14 cellular contexts compared by ENCODE assay signal in the genomic region with DNA sequence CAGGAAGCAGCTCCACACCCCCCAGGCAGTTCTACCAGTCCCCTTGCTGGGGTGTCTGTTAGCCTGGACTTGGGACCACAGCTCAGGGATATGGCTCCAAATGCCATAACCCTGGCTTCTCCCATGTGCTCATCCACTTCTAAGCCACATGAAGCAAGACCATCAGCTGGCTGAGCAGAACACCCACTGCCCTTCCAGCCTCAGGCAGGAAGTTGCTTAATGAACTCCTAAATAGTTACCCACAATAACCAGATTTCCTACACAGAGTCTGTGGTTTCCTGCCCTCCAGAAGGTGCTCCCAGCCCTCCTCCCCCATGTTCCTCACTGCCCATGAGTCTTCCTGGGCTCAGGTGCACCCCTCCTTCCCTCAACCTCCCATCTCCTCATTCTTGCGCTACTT.
A peak's percentile ranks its signal among the peaks of the same experiment; 100 is the strongest.
DNase-seq lines count a peak whose midpoint lies in the region; ATAC-seq and TF ChIP-seq lines count a peak whose summit lies in the region.
"Had no signal": no experiment of that assay in that cellular context is flagged by ENCODE, and none has a peak within 500 bp of the region (broad histone marks: within the 10 kb centered on the region; RNA-seq: fewer than 3 reads in every experiment).

No MANE protein-coding gene starts in this region.

- H3K36me3 Mint-ChIP-seq in T-helper 2 cell treated with Interferon-gamma antibody and Interleukin-4, amounts not matched to agents 5 μg/mL and 100 μg/mL, for 36 hours (ENCODE audit: low read depth) = peaks cover 6% of the 10 kb centered on the region
- H3K36me3 Mint-ChIP-seq in activated CD4-positive, alpha-beta memory T cell treated with anti-CD3 and anti-CD28 coated beads, Interleukin-2, amount 10 ng/mL, durations not matched to agents 7 days and 5 days (ENCODE audit: low read depth) = no peaks in the 10 kb centered on the region
- H3K36me3 Mint-ChIP-seq: T-cell had no signal

- peaks cover 30% of the 10 kb centered on the region for H3K4me1 Mint-ChIP-seq in T-helper 2 cell treated with Interferon-gamma antibody and Interleukin-4, amounts not matched to agents 5 μg/mL and 100 μg/mL, for 36 hours (ENCODE audit: low read depth)
- H3K4me1 Mint-ChIP-seq in activated CD4-positive, alpha-beta memory T cell treated with anti-CD3 and anti-CD28 coated beads, Interleukin-2, amount 10 ng/mL, durations not matched to agents 7 days and 5 days = peaks cover 24% of the 10 kb centered on the region
- H3K4me1 Mint-ChIP-seq: GM23338 had no signal

- CTCF ChIA-PET in activated CD4-positive, alpha-beta memory T cell treated with anti-CD3 and anti-CD28 coated beads, Interleukin-2, amount 10 ng/mL, durations not matched to agents 7 days and 5 days (lab: Charles Lee) = no interaction called here

- H3K9me3 Mint-ChIP-seq in T-helper 2 cell treated with Interferon-gamma antibody and Interleukin-4, amounts not matched to agents 5 μg/mL and 100 μg/mL, for 36 hours = peaks cover 4% of the 10 kb centered on the region
- no peaks in the 10 kb centered on the region for H3K9me3 Mint-ChIP-seq in activated CD4-positive, alpha-beta memory T cell treated with anti-CD3 and anti-CD28 coated beads, Interleukin-2, amount 10 ng/mL, durations not matched to agents 7 days and 5 days
- H3K9me3 Mint-ChIP-seq: GM23338, T-cell had no signal

- POLR2A ChIA-PET in activated CD4-positive, alpha-beta memory T cell treated with anti-CD3 and anti-CD28 coated beads, Interleukin-2, amount 10 ng/mL, durations not matched to agents 7 days and 5 days (lab: Charles Lee) = interaction anchor here (0.7 to 1.2 kb wide), 3 partner anchors 19 to 100 kb away, joined by 3 to 5 read pairs (median 3); no protein-coding TSS in a partner anchor

- H3K4me3 ChIP-seq in lower lobe of right lung = no peak overlapping the region
- H3K4me3 ChIP-seq: GM23338, hepatocyte, spleen had no signal

- no peaks in the 10 kb centered on the region for H3K36me3 ChIP-seq in lower lobe of right lung
- H3K36me3 ChIP-seq: spleen had no signal

- peaks cover 7% of the 10 kb centered on the region for H3K4me1 ChIP-seq in lower lobe of right lung

- no peaks in the 10 kb centered on the region for H3K27me3 ChIP-seq in lower lobe of right lung (ENCODE audit: low read depth)
- H3K27me3 ChIP-seq: hepatocyte, spleen had no signal

- H3K4me3 Mint-ChIP-seq in T-helper 2 cell treated with Interferon-gamma antibody and Interleukin-4, amounts not matched to agents 5 μg/mL and 100 μg/mL, for 36 hours = peak overlapping the region; percentile 5
- no peak overlapping the region for H3K4me3 Mint-ChIP-seq in activated CD4-positive, alpha-beta memory T cell treated with anti-CD3 and anti-CD28 coated beads, Interleukin-2, amount 10 ng/mL, durations not matched to agents 7 days and 5 days
- H3K4me3 Mint-ChIP-seq: GM23338 had no signal

- intact Hi-C loops in lower lobe of right lung (cut with DNase I) = no loop called here

- no peak overlapping the region for H3K27ac ChIP-seq in lower lobe of right lung
- H3K27ac ChIP-seq: 22Rv1, hepatocyte had no signal

- H3K9me3 ChIP-seq in lower lobe of right lung = no peaks in the 10 kb centered on the region
- H3K9me3 ChIP-seq: spleen had no signal

- ATAC-seq in lower lobe of right lung (peak; percentile 16 to 65), GM19035 (IDR thresholded peaks at IDR 0.05; ENCODE audit: unreplicated experiment) (no peak)
- ATAC-seq in activated CD4-positive, CD25-positive, alpha-beta regulatory T cell treated with anti-CD3 and anti-CD28 coated beads, Interleukin-2, amount 50 U/mL, for 24 hours = no peak
- ATAC-seq: GM23338 had no signal

- no peak for TF ChIP-seq CTCF in lower lobe of right lung (IDR thresholded peaks at IDR 0.05)

- no peak for DNase-seq in T-helper 2 cell treated with Interferon-gamma antibody and Interleukin-4, amounts not matched to agents 5 μg/mL and 100 μg/mL, for 36 hours (ENCODE audit: low spot score)
- DNase-seq in T-helper 2 cell = no peak
- peak; percentile 43 for DNase-seq in M059J (ENCODE audit: low read depth)
- no peak for DNase-seq in activated CD4-positive, alpha-beta memory T cell treated with anti-CD3 and anti-CD28 coated beads, Interleukin-2, amount 10 ng/mL, durations not matched to agents 7 days and 5 days
- no peak for DNase-seq in lower lobe of right lung
- DNase-seq in stimulated activated CD4-positive, alpha-beta T cell treated with anti-CD3 and anti-CD28 coated beads, Interleukin-4, amount 100 ng/mL, for 1 hour = no peak
- DNase-seq: NCI-H1930, spleen, T-cell had no signal

- no peaks in the 10 kb centered on the region for H3K27me3 Mint-ChIP-seq in T-helper 2 cell treated with Interferon-gamma antibody and Interleukin-4, amounts not matched to agents 5 μg/mL and 100 μg/mL, for 36 hours (ENCODE audit: low read depth)
- no peaks in the 10 kb centered on the region for H3K27me3 Mint-ChIP-seq in activated CD4-positive, alpha-beta memory T cell treated with anti-CD3 and anti-CD28 coated beads, Interleukin-2, amount 10 ng/mL, durations not matched to agents 7 days and 5 days
- H3K27me3 Mint-ChIP-seq: T-cell had no signal

- H3K27ac Mint-ChIP-seq in T-helper 2 cell treated with Interferon-gamma antibody and Interleukin-4, amounts not matched to agents 5 μg/mL and 100 μg/mL, for 36 hours = peak overlapping the region; percentile 62
- H3K27ac Mint-ChIP-seq in activated CD4-positive, alpha-beta memory T cell treated with anti-CD3 and anti-CD28 coated beads, Interleukin-2, amount 10 ng/mL, durations not matched to agents 7 days and 5 days = peak overlapping the region; percentile 61
- H3K27ac Mint-ChIP-seq: GM23338 had no signal

Comparison
In these comparisons a context has a peak if more than half of its experiments do, and no peak if none do; other contexts are left out.
1. ATAC-seq: peak in lower lobe of right lung (2 of 2); none in activated CD4-positive, CD25-positive, alpha-beta regulatory T cell treated with anti-CD3 and anti-CD28 coated beads, Interleukin-2, amount 50 U/mL, for 24 hours (0 of 2) and GM19035 (single experiment).